11 cellular contexts compared by ENCODE assay signal in the genomic region with DNA sequence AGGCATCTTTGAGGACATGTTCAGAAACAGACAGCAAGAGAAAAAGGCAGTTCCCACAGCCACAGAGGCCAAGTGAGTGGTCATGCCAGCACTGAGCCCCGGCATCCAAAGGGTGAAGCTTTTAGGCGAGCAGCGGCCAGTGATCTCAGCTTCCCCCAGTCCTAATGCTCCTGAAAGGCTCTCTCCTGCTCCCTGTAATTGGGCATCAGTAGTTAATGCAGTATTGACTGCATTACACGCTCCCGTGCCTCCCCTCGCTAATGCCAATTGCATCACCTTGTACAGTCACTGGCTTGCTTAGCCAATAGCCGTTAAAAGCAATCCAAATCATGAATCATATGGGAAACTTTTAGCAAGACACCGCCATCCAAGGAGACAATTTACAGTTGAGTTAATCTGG. TPM values are rescaled to one million over a fixed set of nuclear protein-coding genes. Genes with fewer than 3 reads are reported as not detected.
DNase-seq lines count a peak whose midpoint lies in the region; ATAC-seq, FAIRE-seq and TF ChIP-seq lines count a peak whose summit lies in the region.
"Had no signal": no experiment of that assay in that cellular context is flagged by ENCODE, and none has a peak within 500 bp of the region (broad histone marks: within the 10 kb centered on the region; RNA-seq: fewer than 3 reads in every experiment).

No MANE protein-coding gene starts in this region.

- H3K4me3 ChIP-seq in kidney (ENCODE audit: low read length in 2 of 2) (no peak overlapping the region), esophagus muscularis mucosa (no peak overlapping the region)

- no peak for TF ChIP-seq EP300 in esophagus muscularis mucosa (IDR thresholded peaks at IDR 0.05)

- H3K36me3 ChIP-seq in kidney (ENCODE audit: control insufficient read depth in 1 of 2, insufficient read depth in 2 of 2, low read length in 2 of 2) (no peaks in the 10 kb centered on the region), esophagus muscularis mucosa (no peaks in the 10 kb centered on the region)

- no peak for TF ChIP-seq CTCF in kidney (IDR thresholded peaks at IDR 0.05; ENCODE audit: borderline replicate concordance, extremely low read depth, insufficient read depth)
- TF ChIP-seq CTCF in esophagus muscularis mucosa (IDR thresholded peaks at IDR 0.05), result no peak

- no peak for TF ChIP-seq POLR2A in esophagus muscularis mucosa (IDR thresholded peaks at IDR 0.05; ENCODE audit: low read depth)

- H3K27ac ChIP-seq in kidney (ENCODE audit: low read depth in 2 of 2, low read length in 2 of 2) (no peak overlapping the region), esophagus muscularis mucosa (replicated peaks in 1 of 4) (no peak overlapping the region)

- 68% methylated on average over 8 of the region's 8 CpGs for WGBS in esophagus muscularis mucosa

- no peak for ATAC-seq in HG03097 (IDR thresholded peaks at IDR 0.05; ENCODE audit: low FRiP score, unreplicated experiment)

- H3K9me3 ChIP-seq in kidney (ENCODE audit: control insufficient read depth in 1 of 2, low read length in 2 of 2) (no peaks in the 10 kb centered on the region), esophagus muscularis mucosa (no peaks in the 10 kb centered on the region)

- no peak for FAIRE-seq in kidney (lab: Jason Lieb, UNC)
- no peak for FAIRE-seq in urothelium cell line (lab: Jason Lieb, UNC)
- FAIRE-seq: frontal cortex had no signal

- peaks cover 0 to 20% (median 0%) of the 10 kb centered on the region in 4 donors for H3K27me3 ChIP-seq in esophagus muscularis mucosa

- H3K4me1 ChIP-seq in kidney (ENCODE audit: control insufficient read depth in 1 of 2, insufficient read depth in 1 of 2, low read depth in 1 of 2, low read length in 2 of 2) (peaks cover 3 to 9% of the 10 kb centered on the region in 2 donors), esophagus muscularis mucosa (peaks cover 18 to 31% (median 28%) of the 10 kb centered on the region in 4 donors)

- peak; percentile 72 for DNase-seq in AG08396 (ENCODE audit: low spot score)
- DNase-seq in HK-2 (ENCODE audit: unreplicated experiment), result peak; percentile 48
- DNase-seq in amniotic epithelial cell (ENCODE audit: low read depth), result peak; percentile 59
- peak; percentile 31 for DNase-seq in kidney
- DNase-seq in urothelium cell line (ENCODE audit: low spot score), result no peak
- no peak for DNase-seq in esophagus muscularis mucosa (ENCODE audit: extremely low spot score)
- no peak for DNase-seq in NCI-H510A treated with DMSO at 0.1 percent for 48 hours (lab: John Stamatoyannopoulos, UW)
- DNase-seq: CD4-positive, CD25-positive, alpha-beta regulatory T cell; NCI-H774 had no signal

- H3K9ac ChIP-seq in kidney (ENCODE audit: low read length in 2 of 2), result no peak overlapping the region

- intact Hi-C loops in kidney (cut with DNase I), result no loop called here
- intact Hi-C loops in esophagus muscularis mucosa (cut with DNase I), result no loop called here

RNA-seq across cellular contexts. Expression of gene LMO1, which starts 4.9 kb away (rescaled TPM):
- total RNA-seq in kidney (not detected), esophagus muscularis mucosa (under 1 TPM in 1 of 4 donors, not detected in 3; 0.50 TPM)
- polyA plus RNA-seq in kidney (ENCODE audit: insufficient read depth, low read depth, low replicate concordance), result 0.95 TPM
- total RNA-seq: CD4-positive, CD25-positive, alpha-beta regulatory T cell had no signal

Comparison
In these comparisons a context has a peak if more than half of its experiments do, and no peak if none do; other contexts are left out.
1. DNase-seq: peak in AG08396 (single experiment), HK-2 (single experiment), amniotic epithelial cell (single experiment) and kidney (single experiment); none in urothelium cell line (single experiment), esophagus muscularis mucosa (single experiment) and NCI-H510A treated with DMSO at 0.1 percent for 48 hours (single experiment).